ENCODE assay signal across 26 cellular contexts in genomic region chr22:49406047-49406650, GRCh38.
A peak's percentile ranks its signal among the peaks of the same experiment; 100 is the strongest.
DNase-seq lines count a peak whose midpoint lies in the region; ATAC-seq and TF ChIP-seq lines count a peak whose summit lies in the region.
"Had no signal": no experiment of that assay in that cellular context is flagged by ENCODE, and none has a peak within 500 bp of the region (broad histone marks: within the 10 kb centered on the region; RNA-seq: fewer than 3 reads in every experiment).

No MANE protein-coding gene starts in this region.

- H3K4me1 ChIP-seq in osteoblast (ENCODE audit: insufficient read depth, low read length): no peaks in the 10 kb centered on the region
- H3K4me1 ChIP-seq: BE2C, SJSA1 had no signal

- H3K27me3 ChIP-seq in osteoblast (ENCODE audit: insufficient read depth, low read length): no peaks in the 10 kb centered on the region
- H3K27me3 ChIP-seq: BE2C, SJSA1 had no signal

- no peak overlapping the region for H3K4me3 Mint-ChIP-seq in type B pancreatic cell
- H3K4me3 Mint-ChIP-seq: CD14-positive monocyte had no signal

- H3K36me3 ChIP-seq in osteoblast (ENCODE audit: insufficient read depth, low read length): no peaks in the 10 kb centered on the region
- H3K36me3 ChIP-seq: BE2C, SJSA1 had no signal

- H3K36me3 Mint-ChIP-seq in type B pancreatic cell: no peaks in the 10 kb centered on the region
- H3K36me3 Mint-ChIP-seq: CD14-positive monocyte had no signal

- no peak overlapping the region for H2AFZ ChIP-seq in osteoblast (ENCODE audit: low read length)

- H3K27ac Mint-ChIP-seq in type B pancreatic cell: no peak overlapping the region

- H3K4me1 Mint-ChIP-seq in type B pancreatic cell (ENCODE audit: unreplicated experiment): no peaks in the 10 kb centered on the region
- H3K4me1 Mint-ChIP-seq: CD14-positive monocyte had no signal

- H3K79me2 ChIP-seq in osteoblast (ENCODE audit: insufficient read depth, low read length): no peaks in the 10 kb centered on the region

- no peaks in the 10 kb centered on the region for H4K20me1 ChIP-seq in osteoblast (ENCODE audit: insufficient read depth, low read length)

- H3K9me3 ChIP-seq in osteoblast (ENCODE audit: low read depth, low read length): no peaks in the 10 kb centered on the region
- H3K9me3 ChIP-seq: BE2C, SJSA1 had no signal

- no peak overlapping the region for H3K4me3 ChIP-seq in osteoblast (ENCODE audit: insufficient read depth, low read length)
- H3K4me3 ChIP-seq: K562, SJSA1 had no signal

- ATAC-seq in HG03457 (IDR thresholded peaks at IDR 0.05; ENCODE audit: unreplicated experiment): no peak
- ATAC-seq: K562, PC-3, Right ventricle myocardium inferior had no signal

- peaks cover 37% of the 10 kb centered on the region for H3K27me3 Mint-ChIP-seq in type B pancreatic cell

- no peak for TF ChIP-seq CTCF in osteoblast (IDR thresholded peaks at IDR 0.05; ENCODE audit: extremely low read depth, low read depth, low read length)
- no peak for TF ChIP-seq CTCF in type B pancreatic cell (conservative IDR thresholded peaks at IDR 0.05)

- no peaks in the 10 kb centered on the region for H3K9me3 Mint-ChIP-seq in type B pancreatic cell

- H3K4me2 ChIP-seq in osteoblast (ENCODE audit: insufficient read depth, low read length): no peak overlapping the region

- H3K27ac ChIP-seq in osteoblast (ENCODE audit: low read depth, low read length): no peak overlapping the region
- H3K27ac ChIP-seq: 22Rv1, SJSA1 had no signal

- DNase-seq in activated CD8-positive, alpha-beta memory T cell treated with anti-CD3 and anti-CD28 coated beads for 24 hours: peak; percentile 5
- no peak for DNase-seq in activated CD8-positive, alpha-beta memory T cell treated with anti-CD3 and anti-CD28 coated beads, Interleukin-2, amount 50 U/mL, for 4 hours
- DNase-seq in activated CD8-positive, alpha-beta memory T cell treated with anti-CD3 and anti-CD28 coated beads, Interleukin-2, amount 50 U/mL, for 48 hours: peak; percentile 22
- DNase-seq in osteoblast (ENCODE audit: insufficient read length, low spot score, missing footprints): peak; percentile 38
- peak; percentile 36 for DNase-seq in type B pancreatic cell (ENCODE audit: extremely low spot score, unreplicated experiment)
- DNase-seq in NAMALWA (ENCODE audit: low spot score): no peak
- DNase-seq: ACHN; BE2C; Calu3; DMS153; DND-41; Kasumi-1; NCI-H1105 treated with DMSO at 0.1 percent for 48 hours; NCI-H146; NCI-H2029; NCI-H446; NCI-H526; NCI-H82; NK-92 treated with Interleukin-12 subunit alpha and Interleukin-12 subunit beta, amount 100 ng/mL, for 24 hours; PC-3 had no signal

Comparison
In these comparisons a context has a peak if more than half of its experiments do, and no peak if none do; other contexts are left out.
1. DNase-seq: peak in activated CD8-positive, alpha-beta memory T cell treated with anti-CD3 and anti-CD28 coated beads for 24 hours (single experiment), activated CD8-positive, alpha-beta memory T cell treated with anti-CD3 and anti-CD28 coated beads, Interleukin-2, amount 50 U/mL, for 48 hours (single experiment), osteoblast (single experiment) and type B pancreatic cell (single experiment); none in activated CD8-positive, alpha-beta memory T cell treated with anti-CD3 and anti-CD28 coated beads, Interleukin-2, amount 50 U/mL, for 4 hours (single experiment) and NAMALWA (single experiment).